1 cellular context compared by ENCODE assay signal in the genomic region with DNA sequence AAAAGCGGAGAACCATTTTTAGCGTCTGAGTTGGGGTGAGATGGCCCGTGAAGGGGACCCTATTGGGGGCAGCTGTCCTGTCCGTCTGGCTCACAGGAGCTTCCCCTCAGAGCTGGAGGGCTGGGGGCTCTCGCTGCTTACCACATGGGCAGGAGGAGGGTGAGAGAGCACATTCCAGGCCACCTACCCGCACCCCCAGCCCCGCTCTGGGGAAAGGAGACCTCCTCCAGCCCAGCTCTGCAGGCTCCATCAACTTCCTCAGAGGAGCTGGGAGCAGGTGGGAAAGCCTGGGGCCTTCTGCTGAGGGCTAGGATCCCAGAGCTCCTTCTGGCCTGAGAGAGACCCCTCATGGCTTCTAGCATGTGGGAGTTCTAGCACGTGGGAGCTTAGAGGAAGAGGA.
TF ChIP-seq lines count a peak whose summit lies in the region.

No MANE protein-coding gene starts in this region.

TF ChIP-seq in IMR-90, 13 proteins besides CTCF, POLR2A, EP300 and RAD21 (continued from another document):
- TF ChIP-seq, protein P1, sequence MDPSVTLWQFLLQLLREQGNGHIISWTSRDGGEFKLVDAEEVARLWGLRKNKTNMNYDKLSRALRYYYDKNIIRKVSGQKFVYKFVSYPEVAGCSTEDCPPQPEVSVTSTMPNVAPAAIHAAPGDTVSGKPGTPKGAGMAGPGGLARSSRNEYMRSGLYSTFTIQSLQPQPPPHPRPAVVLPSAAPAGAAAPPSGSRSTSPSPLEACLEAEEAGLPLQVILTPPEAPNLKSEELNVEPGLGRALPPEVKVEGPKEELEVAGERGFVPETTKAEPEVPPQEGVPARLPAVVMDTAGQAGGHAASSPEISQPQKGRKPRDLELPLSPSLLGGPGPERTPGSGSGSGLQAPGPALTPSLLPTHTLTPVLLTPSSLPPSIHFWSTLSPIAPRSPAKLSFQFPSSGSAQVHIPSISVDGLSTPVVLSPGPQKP (IDR thresholded peaks at IDR 0.05; ENCODE audit: borderline replicate concordance, low read depth, low read length), result no peak
- TF ChIP-seq, protein P2, sequence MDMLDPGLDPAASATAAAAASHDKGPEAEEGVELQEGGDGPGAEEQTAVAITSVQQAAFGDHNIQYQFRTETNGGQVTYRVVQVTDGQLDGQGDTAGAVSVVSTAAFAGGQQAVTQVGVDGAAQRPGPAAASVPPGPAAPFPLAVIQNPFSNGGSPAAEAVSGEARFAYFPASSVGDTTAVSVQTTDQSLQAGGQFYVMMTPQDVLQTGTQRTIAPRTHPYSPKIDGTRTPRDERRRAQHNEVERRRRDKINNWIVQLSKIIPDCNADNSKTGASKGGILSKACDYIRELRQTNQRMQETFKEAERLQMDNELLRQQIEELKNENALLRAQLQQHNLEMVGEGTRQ (IDR thresholded peaks at IDR 0.05; ENCODE audit: low read depth, low read length), result no peak
